11 cellular contexts compared by ENCODE assay signal in the genomic region with DNA sequence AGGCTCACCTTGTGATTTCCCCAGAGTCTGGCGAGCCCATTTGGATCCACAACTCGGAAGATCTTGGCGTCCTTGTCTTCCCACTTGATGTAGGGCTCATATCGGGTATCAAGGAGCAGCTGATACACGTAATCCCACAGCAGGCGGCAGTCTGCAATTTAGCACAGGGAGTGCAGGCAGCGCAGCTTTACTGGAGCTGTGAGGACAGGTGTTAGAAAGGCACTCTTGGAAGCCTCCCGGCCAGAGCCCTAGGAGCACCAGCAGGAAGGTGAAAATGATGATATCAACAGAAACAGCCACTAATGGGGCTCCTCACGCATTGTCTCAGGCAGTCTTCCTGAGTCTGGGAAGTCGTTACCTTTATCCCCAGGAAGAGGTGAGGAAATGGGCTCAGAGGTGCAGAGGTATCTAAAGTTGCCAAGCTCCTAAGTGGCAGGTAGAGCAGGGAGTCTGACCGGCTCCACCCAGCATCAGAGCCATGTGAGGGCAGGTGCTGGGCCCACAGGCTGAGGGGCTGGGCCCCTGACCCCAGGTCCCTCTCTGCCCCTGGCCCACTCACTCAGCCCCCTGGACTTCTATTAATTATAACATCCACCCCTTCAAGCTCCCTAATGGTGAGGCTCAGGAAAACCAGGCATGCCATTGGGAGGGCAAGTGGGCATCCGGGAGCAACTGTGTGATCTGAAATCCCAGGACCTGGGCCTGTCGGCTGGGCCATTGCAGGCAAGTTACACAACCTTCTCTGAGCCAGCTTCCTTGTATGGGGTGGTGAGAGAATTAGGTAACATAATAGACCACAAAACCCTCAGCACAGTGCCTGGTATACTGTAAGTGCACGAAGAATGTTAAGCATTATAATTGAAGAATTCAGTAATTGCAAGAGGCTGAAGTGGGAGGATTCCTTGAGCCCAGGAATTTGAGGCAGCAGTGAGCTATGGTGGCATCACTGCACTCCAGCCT. TPM values are rescaled to one million over a fixed set of nuclear protein-coding genes. Genes with fewer than 3 reads are reported as not detected.
DNase-seq lines count a peak whose midpoint lies in the region; ATAC-seq, FAIRE-seq and TF ChIP-seq lines count a peak whose summit lies in the region.
"Had no signal": no experiment of that assay in that cellular context is flagged by ENCODE, and none has a peak within 500 bp of the region (broad histone marks: within the 10 kb centered on the region; RNA-seq: fewer than 3 reads in every experiment).

No MANE protein-coding gene starts in this region.

- peak overlapping the region; percentile 7 for H2BK15ac ChIP-seq in neuronal stem cell (ENCODE audit: low read length)

- no peak for TF ChIP-seq EP300 in K562 (IDR thresholded peaks at IDR 0.05; ENCODE audit: low read length)

- H3K4me2 ChIP-seq in K562 (ENCODE audit: insufficient read depth, low read length) (no peak overlapping the region), neuronal stem cell (ENCODE audit: insufficient read depth, low read length, poor library complexity, severe bottlenecking) (no peak overlapping the region), OCI-LY7 (ENCODE audit: low read length) (no peak overlapping the region)

- no peak overlapping the region for H3K9ac ChIP-seq in K562 (ENCODE audit: insufficient read depth in 1 of 2, low read depth in 2 of 2, low read length in 2 of 2)
- no peak overlapping the region for H3K9ac ChIP-seq in neuronal stem cell (ENCODE audit: low read depth, low read length, poor library complexity)

- in situ Hi-C loops in K562 (cut with MboI), result no loop called here

- no peak overlapping the region for H4K91ac ChIP-seq in neuronal stem cell (ENCODE audit: low read depth, low read length, poor library complexity)

- H3K4me3 ChIP-seq in K562 (no peak overlapping the region), neuronal stem cell (ENCODE audit: low read length in 2 of 2) (peak overlapping the region in 1 of 2 donors; percentile 31), OCI-LY7 (ENCODE audit: low read depth, low read length, poor library complexity, severe bottlenecking) (no peak overlapping the region)
- H3K4me3 ChIP-seq: SJSA1, skin epidermis had no signal

- no peak for FAIRE-seq in K562 (lab: Jason Lieb, UNC)

- H2BK5ac ChIP-seq in neuronal stem cell (ENCODE audit: low read length), result no peak overlapping the region

- TF ChIP-seq CTCF in K562 (IDR thresholded peaks at IDR 0.05 in 2 of 3, conservative IDR thresholded peaks at IDR 0.05 in 1 of 3; ENCODE audit: insufficient read depth in 2 of 3, low read depth in 1 of 3, low read length in 3 of 3) (peak in 2 of 3 experiments; percentile 16 to 37; a peak in 2 of 6 replicates), OCI-LY7 (conservative IDR thresholded peaks at IDR 0.05; ENCODE audit: low read length) (no peak)

- peak in 1 of 2 experiments; percentile 24; a peak in 2 of 4 replicates for TF ChIP-seq RAD21 in K562 (CRISPR knock-in tag; conservative IDR thresholded peaks at IDR 0.05 in 1 of 2, IDR thresholded peaks at IDR 0.05 in 1 of 2)

- POLR2A ChIA-PET in K562 (lab: Yijun Ruan, JAX) (interaction anchor here (0.6 to 1.0 kb wide), 4 partner anchors 53 to 1077 kb away, joined by 3 read pairs; a partner anchor contains a TSS), OCI-LY7 (lab: Charles Lee) (no interaction called here)

- BruUV-seq in K562 (replicated peaks; lab: Mats Ljungman, UMichigan) (no TSS peak), OCI-LY7 (replicated peaks; lab: Mats Ljungman, UMichigan) (no TSS peak)

- H3K9me2 ChIP-seq in OCI-LY7 (ENCODE audit: insufficient read depth, low read length), result no peaks in the 10 kb centered on the region

- no peak overlapping the region for H3K23ac ChIP-seq in neuronal stem cell (ENCODE audit: low read depth, low read length, poor library complexity)

- no peaks in the 10 kb centered on the region for H4K20me1 ChIP-seq in K562 (replicated peaks; ENCODE audit: control insufficient read depth, insufficient read depth, low read length)
- H4K20me1 ChIP-seq in OCI-LY7 (ENCODE audit: insufficient read depth, low read length), result no peaks in the 10 kb centered on the region

- H3K79me1 ChIP-seq in neuronal stem cell (ENCODE audit: low read depth, low read length), result no peaks in the 10 kb centered on the region

- ATAC-seq in K562, result peak; percentile 55

- H3K4me1 ChIP-seq in K562 (replicated peaks in 1 of 2; ENCODE audit: control insufficient read depth in 2 of 2, insufficient read depth in 2 of 2, low read length in 2 of 2) (peaks cover 8 to 15% of the 10 kb centered on the region in 2 experiments; a peak in 4 of 5 replicates), neuronal stem cell (ENCODE audit: control insufficient read depth in 2 of 2, insufficient read depth in 1 of 2, low read depth in 1 of 2, low read length in 2 of 2) (no peaks in the 10 kb centered on the region), OCI-LY7 (ENCODE audit: insufficient read depth, low read length, poor library complexity, severe bottlenecking) (no peaks in the 10 kb centered on the region)

- H3K18ac ChIP-seq in neuronal stem cell (ENCODE audit: low read length), result no peak overlapping the region

- no peak overlapping the region for H4K8ac ChIP-seq in neuronal stem cell (ENCODE audit: low read depth, low read length)

- H3K36me3 ChIP-seq in K562 (ENCODE audit: control insufficient read depth, insufficient read depth, low read length) (no peaks in the 10 kb centered on the region), neuronal stem cell (replicated peaks in 1 of 2; ENCODE audit: control insufficient read depth in 2 of 2, insufficient read depth in 2 of 2, low read length in 2 of 2) (no peaks in the 10 kb centered on the region), OCI-LY7 (ENCODE audit: insufficient read depth, low read length) (no peaks in the 10 kb centered on the region)
- H3K36me3 ChIP-seq: SJSA1 had no signal

- H2AFZ ChIP-seq in K562 (ENCODE audit: low read depth, low read length), result no peak overlapping the region
- H2AFZ ChIP-seq in neuronal stem cell (ENCODE audit: low read length), result no peak overlapping the region
- no peak overlapping the region for H2AFZ ChIP-seq in OCI-LY7 (ENCODE audit: low read length)

- peak; percentile 78 for DNase-seq in GM04504 (ENCODE audit: low read depth)
- DNase-seq in NCI-H2171 (lab: John Stamatoyannopoulos, UW), result peak; percentile 83
- peak in 1 of 4 experiments; percentile 33 for DNase-seq in K562 (ENCODE audit: extremely low read depth in 1 of 4, low spot score in 3 of 4)
- no peak for DNase-seq in neuronal stem cell (ENCODE audit: low spot score)
- DNase-seq in activated CD8-positive, alpha-beta memory T cell treated with anti-CD3 and anti-CD28 coated beads for 24 hours, result no peak
- DNase-seq in OCI-LY7 (ENCODE audit: low spot score), result no peak
- DNase-seq in foreskin melanocyte, result no peak
- no peak for DNase-seq in activated T-cell treated with anti-CD3 and anti-CD28 coated beads, Interleukin-2, amount 50 U/mL, for 48 hours

- CTCF ChIA-PET in K562 (lab: Yijun Ruan, JAX; ENCODE audit: low intra/inter-chr PET ratio) (no interaction called here), OCI-LY7 (lab: Charles Lee; ENCODE audit: unreplicated experiment) (interaction anchor here (0.8 kb wide), 1 partner anchor 11 kb away, joined by 3 read pairs; no protein-coding TSS in a partner anchor)

- no peaks in the 10 kb centered on the region for H3K9me1 ChIP-seq in K562 (ENCODE audit: control insufficient read depth, insufficient read depth, low read length)

- H2AK5ac ChIP-seq in neuronal stem cell (ENCODE audit: low read depth, low read length), result no peak overlapping the region

- no peak overlapping the region for H3K4ac ChIP-seq in neuronal stem cell (ENCODE audit: low read length)

- H3K27ac ChIP-seq in K562 (ENCODE audit: extremely low read depth, low read depth, low read length) (no peak overlapping the region), neuronal stem cell (replicated peaks; ENCODE audit: low read length) (no peak overlapping the region), OCI-LY7 (ENCODE audit: low read depth, low read length, poor library complexity, severe bottlenecking) (no peak overlapping the region)
- H3K27ac ChIP-seq: SJSA1 had no signal

- 3% methylated on average over 14 of the region's 14 CpGs for WGBS in K562 (ENCODE audit: insufficient coverage, low coverage, missing lambda C conversion rate)
- WGBS in neuronal stem cell (ENCODE audit: extremely low coverage in 2 of 2, insufficient read length in 2 of 2, insufficient replicate concordance in 1 of 2), 2 donors, result no CpG with 5 or more reads among the region's 14 CpGs

- H3K9me3 ChIP-seq in K562 (replicated peaks; ENCODE audit: control insufficient read depth, insufficient read depth, low read depth, low read length) (no peaks in the 10 kb centered on the region), neuronal stem cell (replicated peaks in 1 of 2; ENCODE audit: control insufficient read depth in 2 of 2, insufficient read depth in 1 of 2, low read depth in 1 of 2, low read length in 2 of 2) (no peaks in the 10 kb centered on the region), OCI-LY7 (ENCODE audit: low read length) (no peaks in the 10 kb centered on the region)
- H3K9me3 ChIP-seq: SJSA1 had no signal

- intact Hi-C loops in K562 (cut with micrococcal nuclease) (no loop called here), OCI-LY7 (cut with micrococcal nuclease; ENCODE audit: unreplicated experiment) (no loop called here)

- no peak overlapping the region for H2BK12ac ChIP-seq in neuronal stem cell (ENCODE audit: low read length)

- no peak for TF ChIP-seq POLR2A in K562 (conservative IDR thresholded peaks at IDR 0.05)

- H3K27me3 ChIP-seq in K562 (ENCODE audit: control insufficient read depth in 2 of 2, insufficient read depth in 2 of 2, low read length in 2 of 2) (peaks cover 27 to 66% of the 10 kb centered on the region in 2 experiments), neuronal stem cell (ENCODE audit: control insufficient read depth in 3 of 3, insufficient read depth in 3 of 3, low read depth in 1 of 3, low read length in 3 of 3) (peaks cover 0 to 27% (median 0%) of the 10 kb centered on the region in 3 experiments)
- H3K27me3 ChIP-seq: SJSA1 had no signal

- H2BK120ac ChIP-seq in neuronal stem cell (ENCODE audit: low read depth, low read length), result no peak overlapping the region

- H3K14ac ChIP-seq in neuronal stem cell (ENCODE audit: low read length), result no peak overlapping the region

- H3K79me2 ChIP-seq in K562 (ENCODE audit: control insufficient read depth, insufficient read depth, low read length), result no peaks in the 10 kb centered on the region
- H3K79me2 ChIP-seq in OCI-LY7 (ENCODE audit: insufficient read depth, low read depth, low read length), result no peaks in the 10 kb centered on the region

RNA-seq across cellular contexts. Expression of a gene that starts 18.3 kb away (rescaled TPM):
- not detected in 2 replicates for total RNA-seq in K562 (2011; cell fraction: chromatin; rRNA removed; ENCODE audit: low replicate concordance)
- not detected in 2 replicates for total RNA-seq in K562 (2011; cell fraction: nucleolus; rRNA removed)
- not detected in 2 replicates for total RNA-seq in K562 (2011; cell fraction: nucleoplasm; rRNA removed)
- 0.12 TPM in 1 of 2 replicates, not detected in the other for total RNA-seq in K562 (2014; rRNA removed)
- total RNA-seq in K562 (2014; rRNA removed; fragmentation: Illumina TruSeq; extraction: Trizol), result 0.16 and 0.22 TPM in 2 replicates
- not detected in 2 replicates for total RNA-seq in K562 (2015; rRNA removed; fragmentation: Illumina TruSeq; extraction: Trizol)
- total RNA-seq in K562 (2021), result 0.16 and 0.22 TPM in 2 replicates
- 0.07 TPM in 1 of 2 replicates, not detected in the other for polyA plus RNA-seq in K562 (2011; rRNA removed)
- polyA plus RNA-seq in K562 (2011; cell fraction: cytosol; rRNA removed), result not detected in 2 replicates
- not detected in 2 replicates for polyA plus RNA-seq in K562 (2011; cell fraction: nucleus; rRNA removed)
- 0.07 and 0.14 TPM in 2 replicates for polyA plus RNA-seq in K562 (2012)
- polyA plus RNA-seq in K562 (2014; fragmentation: Illumina TruSeq; extraction: Trizol), result 0.12 and 0.32 TPM in 2 replicates
- under 1 TPM; 0.08 to 0.17 TPM for polyA plus RNA-seq in K562 (2014; fragmentation: Nextera tagmentation; extraction: Ambion mirVana)
- polyA plus RNA-seq in K562 (2014; rRNA removed), result not detected in 2 replicates
- not detected in 2 replicates for polyA minus RNA-seq in K562 (2011; rRNA and poly(A)+ RNA removed)
- not detected in 2 replicates for polyA minus RNA-seq in K562 (2011; cell fraction: cytosol; rRNA and poly(A)+ RNA removed)
- polyA minus RNA-seq in K562 (2011; cell fraction: nucleus; rRNA and poly(A)+ RNA removed), result not detected in 2 replicates
- polyA plus RNA-seq in neuronal stem cell (2013, experiment 1 of 2), result 0.24 TPM
- polyA plus RNA-seq in neuronal stem cell (2013, experiment 2 of 2), result 0.25 TPM
- total RNA-seq in OCI-LY7 (2014; rRNA removed; shearing (Covaris generic)), result not detected in 2 replicates
- not detected in 2 replicates for total RNA-seq in OCI-LY7 (2022)
- total RNA-seq: temporal lobe had no signal

RNA-seq across cellular contexts. Expression of a gene that starts 32.5 kb away (rescaled TPM):
- total RNA-seq in K562 (2011; cell fraction: chromatin; rRNA removed; ENCODE audit: low replicate concordance), result not detected in 2 replicates
- not detected in 2 replicates for total RNA-seq in K562 (2011; cell fraction: nucleolus; rRNA removed)
- total RNA-seq in K562 (2011; cell fraction: nucleoplasm; rRNA removed), result not detected in 2 replicates
- total RNA-seq in K562 (2014; rRNA removed), result not detected in 2 replicates
- not detected in 2 replicates for total RNA-seq in K562 (2014; rRNA removed; fragmentation: Illumina TruSeq; extraction: Trizol)
- not detected in 2 replicates for total RNA-seq in K562 (2015; rRNA removed; fragmentation: Illumina TruSeq; extraction: Trizol)
- not detected in 2 replicates for total RNA-seq in K562 (2021)
- not detected in 2 replicates for polyA plus RNA-seq in K562 (2011; rRNA removed)
- not detected in 2 replicates for polyA plus RNA-seq in K562 (2011; cell fraction: cytosol; rRNA removed)
- not detected in 2 replicates for polyA plus RNA-seq in K562 (2011; cell fraction: nucleus; rRNA removed)
- not detected in 2 replicates for polyA plus RNA-seq in K562 (2012)
- not detected in 2 replicates for polyA plus RNA-seq in K562 (2014; fragmentation: Illumina TruSeq; extraction: Trizol)
- not detected for polyA plus RNA-seq in K562 (2014; fragmentation: Nextera tagmentation; extraction: Ambion mirVana)
- not detected in 2 replicates for polyA plus RNA-seq in K562 (2014; rRNA removed)
- polyA minus RNA-seq in K562 (2011; rRNA and poly(A)+ RNA removed), result not detected in 2 replicates
- polyA minus RNA-seq in K562 (2011; cell fraction: cytosol; rRNA and poly(A)+ RNA removed), result not detected in 2 replicates
- polyA minus RNA-seq in K562 (2011; cell fraction: nucleus; rRNA and poly(A)+ RNA removed), result not detected in 2 replicates
- 0.01 TPM for polyA plus RNA-seq in neuronal stem cell (2013, experiment 1 of 2)
- 0.03 TPM for polyA plus RNA-seq in neuronal stem cell (2013, experiment 2 of 2)
- total RNA-seq in OCI-LY7 (2014; rRNA removed; shearing (Covaris generic)), result not detected in 2 replicates
- not detected in 2 replicates for total RNA-seq in OCI-LY7 (2022)
- total RNA-seq: SJSA1 had no signal

Comparison
In these comparisons a context has a peak if more than half of its experiments do, and no peak if none do; other contexts are left out.
1. DNase-seq: peak in GM04504 (single experiment) and NCI-H2171 (single experiment); none in neuronal stem cell (single experiment), activated CD8-positive, alpha-beta memory T cell treated with anti-CD3 and anti-CD28 coated beads for 24 hours (single experiment), OCI-LY7 (single experiment), foreskin melanocyte (single experiment) and activated T-cell treated with anti-CD3 and anti-CD28 coated beads, Interleukin-2, amount 50 U/mL, for 48 hours (0 of 2).